In the genomic region with DNA sequence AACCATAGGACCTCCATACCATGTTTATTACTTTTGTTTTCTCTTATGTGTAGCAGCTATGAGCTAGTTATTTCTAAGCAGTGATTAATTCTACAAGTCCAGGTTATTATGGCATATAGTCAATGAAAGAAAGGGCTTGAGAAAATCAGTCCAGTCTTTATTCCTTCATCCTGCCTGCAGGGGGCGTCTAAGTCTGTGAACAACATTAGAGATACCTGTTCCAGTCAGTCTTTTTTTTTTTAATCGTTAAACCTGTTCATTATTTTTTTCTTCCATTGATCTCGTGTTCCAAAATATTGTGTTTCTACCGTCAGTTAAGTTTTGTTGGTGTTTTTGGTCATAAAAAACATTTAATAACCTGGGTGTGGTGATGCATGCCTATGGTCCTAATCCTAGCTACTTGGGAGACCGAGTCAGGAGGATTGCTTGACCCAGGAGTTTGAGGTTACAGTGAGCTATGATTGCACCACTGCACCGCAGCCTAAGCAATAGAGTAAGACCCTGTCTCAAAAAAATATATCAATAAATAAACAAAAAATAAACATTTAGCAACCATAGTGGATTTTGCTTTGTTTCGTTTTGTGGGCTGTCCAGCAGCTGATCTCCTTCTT, we compare ENCODE assay signal across 8 cellular contexts. TPM values are rescaled to one million over a fixed set of nuclear protein-coding genes. Genes with fewer than 3 reads are reported as not detected.
DNase-seq lines count a peak whose midpoint lies in the region; ATAC-seq and TF ChIP-seq lines count a peak whose summit lies in the region.

No MANE protein-coding gene starts in this region.

- no peak for ATAC-seq in HG02885 (IDR thresholded peaks at IDR 0.05; ENCODE audit: poor library complexity, unreplicated experiment)

- no peaks in the 10 kb centered on the region for H3K4me1 Mint-ChIP-seq in osteocyte (ENCODE audit: unreplicated experiment)
- peaks cover 14% of the 10 kb centered on the region for H3K4me1 Mint-ChIP-seq in type B pancreatic cell (ENCODE audit: unreplicated experiment)

- no peaks in the 10 kb centered on the region for H3K36me3 Mint-ChIP-seq in osteocyte (ENCODE audit: unreplicated experiment)
- H3K36me3 Mint-ChIP-seq in type B pancreatic cell, result peaks cover 4% of the 10 kb centered on the region

- H3K27ac Mint-ChIP-seq in osteocyte (ENCODE audit: unreplicated experiment) (no peak overlapping the region), type B pancreatic cell (no peak overlapping the region)

- TF ChIP-seq CTCF in osteocyte (IDR thresholded peaks at IDR 0.05), result peak; percentile 81
- TF ChIP-seq CTCF in type B pancreatic cell (conservative IDR thresholded peaks at IDR 0.05), result peak; percentile 92

- H3K27me3 Mint-ChIP-seq in osteocyte (ENCODE audit: unreplicated experiment) (peaks cover 43% of the 10 kb centered on the region), type B pancreatic cell (peaks cover 7% of the 10 kb centered on the region)

- H3K9me3 Mint-ChIP-seq in osteocyte (ENCODE audit: unreplicated experiment) (no peaks in the 10 kb centered on the region), type B pancreatic cell (no peaks in the 10 kb centered on the region)

- DNase-seq in CMK (ENCODE audit: low read depth) (peak; percentile 34), HT-29 (ENCODE audit: low spot score) (peak; percentile 90), NOMO-1 treated with dmso at 0.1 percent for 144 hours (lab: John Stamatoyannopoulos, UW; ENCODE audit: unreplicated experiment) (peak; percentile 36), fibroblast of gingiva (ENCODE audit: low read depth) (peak; percentile 45), osteocyte (ENCODE audit: extremely low spot score, unreplicated experiment) (no peak), type B pancreatic cell (ENCODE audit: extremely low spot score, unreplicated experiment) (no peak)
- peak; percentile 85 for DNase-seq in activated CD8-positive, alpha-beta memory T cell treated with anti-CD3 and anti-CD28 coated beads, Interleukin-2, amount 50 U/mL, for 4 hours

- H3K4me3 Mint-ChIP-seq in osteocyte (ENCODE audit: unreplicated experiment), result no peak overlapping the region
- no peak overlapping the region for H3K4me3 Mint-ChIP-seq in type B pancreatic cell

RNA-seq across cellular contexts. Expression of a gene that starts 29.4 kb away (rescaled TPM):
- not detected in 2 replicates for total RNA-seq in HT-29 (2014; rRNA removed; shearing (Covaris generic))
- total RNA-seq in osteocyte (not detected in 2 replicates), type B pancreatic cell (ENCODE audit: low replicate concordance) (0.17 TPM in 1 of 2 replicates, not detected in the other)

RNA-seq across cellular contexts. Expression of a gene that starts 57.3 kb away (rescaled TPM):
- total RNA-seq in HT-29 (2014; rRNA removed; shearing (Covaris generic)), result 27.2 and 31.0 TPM in 2 replicates
- 43.2 and 51.7 TPM in 2 replicates for total RNA-seq in osteocyte
- total RNA-seq in type B pancreatic cell (ENCODE audit: low replicate concordance), result 42.9 and 48.4 TPM in 2 replicates

Comparison
In these comparisons a context has a peak if more than half of its experiments do, and no peak if none do; other contexts are left out.
1. DNase-seq: peak in CMK (single experiment), HT-29 (single experiment), NOMO-1 treated with dmso at 0.1 percent for 144 hours (single experiment), activated CD8-positive, alpha-beta memory T cell treated with anti-CD3 and anti-CD28 coated beads, Interleukin-2, amount 50 U/mL, for 4 hours (single experiment) and fibroblast of gingiva (single experiment); none in osteocyte (single experiment) and type B pancreatic cell (single experiment).